ENCODE assay signal across 5 cellular contexts in the genomic region with DNA sequence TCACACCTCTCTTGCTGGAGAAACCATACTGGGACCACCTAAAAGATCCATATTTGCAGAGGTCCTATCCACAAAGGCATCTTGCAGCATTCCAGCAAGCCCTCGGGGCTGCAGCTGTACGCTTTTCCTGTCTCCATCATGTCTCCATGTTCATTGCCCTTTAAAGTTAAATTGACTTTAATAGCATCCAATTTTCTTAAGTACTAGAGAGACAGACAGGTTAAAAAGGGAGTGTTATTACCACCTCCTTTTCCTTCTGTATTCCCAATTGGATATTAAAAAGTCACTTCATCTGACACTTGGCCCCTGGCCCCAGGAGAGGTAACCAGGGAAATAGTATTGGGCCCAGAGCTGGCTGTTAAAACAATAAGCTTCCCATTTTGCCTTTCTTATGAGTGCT.
"Had no signal": no experiment of that assay in that cellular context is flagged by ENCODE, and none has a peak within 500 bp of the region (broad histone marks: within the 10 kb centered on the region; RNA-seq: fewer than 3 reads in every experiment).

No MANE protein-coding gene starts in this region.

- H3K27ac ChIP-seq: HL-60 had no signal

- H3K27ac Mint-ChIP-seq: GM23338, H9, IgD-negative memory B cell had no signal

- H3K4me1 Mint-ChIP-seq: GM23338, H9 had no signal

- DNase-seq: H9, HCEC 1CT had no signal

- H3K36me3 Mint-ChIP-seq: IgD-negative memory B cell had no signal

- H3K9me3 Mint-ChIP-seq: IgD-negative memory B cell had no signal

- H3K4me3 Mint-ChIP-seq: GM23338, H9, IgD-negative memory B cell had no signal
